ENCODE assay signal across 10 cellular contexts in the genomic region with DNA sequence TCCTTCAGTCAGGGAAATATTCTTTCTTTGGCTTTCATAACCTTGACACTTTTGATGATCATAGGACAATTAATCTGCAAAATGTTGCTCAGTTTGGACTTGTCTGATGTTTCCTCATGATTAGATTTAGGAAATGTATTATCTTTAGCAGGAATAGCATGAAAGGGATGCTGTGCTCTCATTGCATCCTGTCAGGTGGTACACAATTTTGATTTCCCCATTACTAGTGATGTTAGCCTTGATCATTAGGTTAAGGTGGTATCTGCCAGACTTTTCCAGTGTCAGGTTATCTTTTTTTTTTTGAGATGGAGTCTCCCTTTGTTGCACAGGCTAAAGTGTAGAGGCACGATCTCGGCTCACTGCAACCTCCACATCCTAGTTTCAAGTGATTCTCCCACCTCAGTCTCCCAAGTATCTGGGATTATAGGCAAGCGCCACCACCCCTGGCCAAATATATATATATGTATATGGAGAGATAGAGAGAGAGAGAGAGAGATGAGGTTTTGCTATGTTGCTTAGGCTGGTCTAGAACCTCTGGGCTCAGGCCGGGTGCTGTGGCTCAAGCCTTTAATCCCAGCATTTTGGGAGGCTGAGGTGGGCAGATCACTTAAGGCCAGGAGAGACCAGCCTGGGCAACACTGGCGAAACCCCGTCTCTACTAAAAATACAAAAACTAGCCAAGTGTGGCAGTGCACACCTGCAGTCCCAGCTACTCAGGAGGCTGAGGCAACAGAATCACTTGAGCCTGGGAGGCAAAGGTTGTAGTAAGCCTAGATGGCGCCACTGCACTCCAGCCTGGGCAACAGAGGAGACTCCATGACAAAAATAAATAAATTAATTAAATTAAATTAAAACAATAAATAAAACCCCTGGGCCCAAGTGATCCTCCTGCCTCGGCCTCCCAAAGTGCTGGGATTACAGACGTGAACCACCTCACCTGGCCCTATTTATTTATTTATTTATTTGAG. TPM values are rescaled to one million over a fixed set of nuclear protein-coding genes. Genes with fewer than 3 reads are reported as not detected.
A peak's percentile ranks its signal among the peaks of the same experiment; 100 is the strongest.
DNase-seq lines count a peak whose midpoint lies in the region; ATAC-seq, FAIRE-seq and TF ChIP-seq lines count a peak whose summit lies in the region.
"Had no signal": no experiment of that assay in that cellular context is flagged by ENCODE, and none has a peak within 500 bp of the region (broad histone marks: within the 10 kb centered on the region; RNA-seq: fewer than 3 reads in every experiment).

No MANE protein-coding gene starts in this region.

- no peak overlapping the region for H3K4me3 ChIP-seq in GM12865 (ENCODE audit: low read depth, low read length)
- H3K4me3 ChIP-seq in PC-9, result no peak overlapping the region
- H3K4me3 ChIP-seq in bronchial epithelial cell (ENCODE audit: low read depth, low read length), result no peak overlapping the region
- H3K4me3 ChIP-seq: upper lobe of left lung had no signal

- ATAC-seq in GM18868 (IDR thresholded peaks at IDR 0.05; ENCODE audit: unreplicated experiment), result no peak
- no peak for ATAC-seq in HG03378 (IDR thresholded peaks at IDR 0.05; ENCODE audit: unreplicated experiment)
- no peak for ATAC-seq in GM19463 (IDR thresholded peaks at IDR 0.05; ENCODE audit: unreplicated experiment)

- peak; percentile 45 for TF ChIP-seq CTCF in GM12865 (IDR thresholded peaks at IDR 0.05; ENCODE audit: insufficient read depth, low read depth, low read length, missing control alignments)
- TF ChIP-seq CTCF in PC-9 (conservative IDR thresholded peaks at IDR 0.05), result peak; percentile 57
- TF ChIP-seq CTCF in bronchial epithelial cell (IDR thresholded peaks at IDR 0.05; ENCODE audit: insufficient read depth, low read length, severe bottlenecking), result peak; percentile 51
- TF ChIP-seq CTCF in progenitor cell of endocrine pancreas (IDR thresholded peaks at IDR 0.05; ENCODE audit: unreplicated experiment), result peak; percentile 48

- H4K20me1 ChIP-seq in PC-9 (ENCODE audit: insufficient read depth), result no peaks in the 10 kb centered on the region

- H3K4me1 ChIP-seq in PC-9 (replicated peaks; ENCODE audit: insufficient read depth), result peaks cover 2% of the 10 kb centered on the region; the same call in 1 of the 2 replicates

- no peak overlapping the region for H2AFZ ChIP-seq in PC-9

- H3K79me2 ChIP-seq in PC-9 (ENCODE audit: low read depth), result no peaks in the 10 kb centered on the region

- H3K36me3 Mint-ChIP-seq in progenitor cell of endocrine pancreas (ENCODE audit: insufficient read depth), result no peaks in the 10 kb centered on the region

- no peaks in the 10 kb centered on the region for H3K9me2 ChIP-seq in PC-9 (ENCODE audit: insufficient read depth)

- no peaks in the 10 kb centered on the region for H3K4me1 Mint-ChIP-seq in progenitor cell of endocrine pancreas (ENCODE audit: low read depth)
- H3K4me1 Mint-ChIP-seq: nephron had no signal

- intact Hi-C loops in PC-9 (cut with micrococcal nuclease; ENCODE audit: unreplicated experiment), result no loop called here

- H3K9me3 ChIP-seq in PC-9 (ENCODE audit: insufficient read depth, low read depth), result no peaks in the 10 kb centered on the region
- H3K9me3 ChIP-seq: upper lobe of left lung had no signal

- no peaks in the 10 kb centered on the region for H3K36me3 ChIP-seq in PC-9 (ENCODE audit: low read depth)
- H3K36me3 ChIP-seq in bronchial epithelial cell (ENCODE audit: control insufficient read depth, insufficient read depth, low read length), result no peaks in the 10 kb centered on the region
- H3K36me3 ChIP-seq: upper lobe of left lung had no signal

- no peak overlapping the region for H3K4me3 Mint-ChIP-seq in progenitor cell of endocrine pancreas (ENCODE audit: low read depth)
- H3K4me3 Mint-ChIP-seq: nephron had no signal

- no peak for FAIRE-seq in bronchial epithelial cell (lab: Jason Lieb, UNC)

- H3K9me3 Mint-ChIP-seq in progenitor cell of endocrine pancreas (ENCODE audit: low read depth), result no peaks in the 10 kb centered on the region
- H3K9me3 Mint-ChIP-seq: nephron had no signal

- H3K27me3 ChIP-seq in PC-9 (ENCODE audit: insufficient read depth, low read depth) (no peaks in the 10 kb centered on the region), bronchial epithelial cell (ENCODE audit: control insufficient read depth, insufficient read depth, low read length) (no peaks in the 10 kb centered on the region)
- H3K27me3 ChIP-seq: upper lobe of left lung had no signal

- no peak overlapping the region for H3K4me2 ChIP-seq in PC-9

- H3K27ac Mint-ChIP-seq in progenitor cell of endocrine pancreas, result no peak overlapping the region
- H3K27ac Mint-ChIP-seq: nephron had no signal

- H3K27me3 Mint-ChIP-seq in progenitor cell of endocrine pancreas, result no peaks in the 10 kb centered on the region

- no peaks in the 10 kb centered on the region; the same call in 1 of the 2 replicates for H3F3A ChIP-seq in PC-9 (ENCODE audit: insufficient read depth, low read depth)

- POLR2A ChIA-PET in PC-9 (lab: Charles Lee; ENCODE audit: unreplicated experiment), result interaction anchor here (0.7 kb wide), 1 partner anchor 90 kb away, joined by 3 read pairs; no protein-coding TSS in a partner anchor

- H3K27ac ChIP-seq in PC-9, result no peak overlapping the region
- H3K27ac ChIP-seq: upper lobe of left lung had no signal

- DNase-seq in GM12865 (ENCODE audit: low read depth), result peak; percentile 58
- no peak for DNase-seq in PC-9
- no peak for DNase-seq in bronchial epithelial cell (ENCODE audit: low read depth)
- no peak for DNase-seq in progenitor cell of endocrine pancreas (ENCODE audit: low spot score, unreplicated experiment)
- no peak for DNase-seq in hippocampal formation (lab: John Stamatoyannopoulos, UW)

- no TSS peak for BruUV-seq in PC-9 (replicated peaks; lab: Mats Ljungman, UMichigan)

- CTCF ChIA-PET in PC-9 (lab: Charles Lee), result interaction anchor here (0.6 kb wide), 1 partner anchor 19 kb away, joined by 5 read pairs; no protein-coding TSS in a partner anchor

RNA-seq across cellular contexts. Expression of a gene that starts 15.8 kb away (rescaled TPM):
- 154 and 170 TPM in 2 replicates for total RNA-seq in PC-9 (2021)
- total RNA-seq in bronchial epithelial cell, result 126 and 159 TPM in 2 replicates
- 1.1 and 1.8 TPM in 2 replicates for total RNA-seq in progenitor cell of endocrine pancreas

RNA-seq across cellular contexts. Expression of a gene that starts 19.8 kb away (rescaled TPM):
- total RNA-seq in PC-9 (2021), result 39.4 and 55.1 TPM in 2 replicates
- 20.0 and 54.2 TPM in 2 replicates for total RNA-seq in bronchial epithelial cell
- 86.3 and 90.5 TPM in 2 replicates for total RNA-seq in progenitor cell of endocrine pancreas

RNA-seq across cellular contexts. Expression of a gene that starts 50.6 kb away (rescaled TPM):
- total RNA-seq in PC-9 (2021), result 65.2 and 74.6 TPM in 2 replicates
- total RNA-seq in bronchial epithelial cell, result 40.0 and 56.6 TPM in 2 replicates
- total RNA-seq in progenitor cell of endocrine pancreas, result 41.2 and 42.2 TPM in 2 replicates

Comparison
In these comparisons a context has a peak if more than half of its experiments do, and no peak if none do; other contexts are left out.
1. RNA of a gene that starts 15.8 kb away (total RNA-seq): 154 to 170 TPM in PC-9 and 126 to 159 TPM in bronchial epithelial cell; 1.1 to 1.8 TPM in progenitor cell of endocrine pancreas; every median in the first group is over 10 times any median in the second.
2. Peak in every context shown above with its lines, with median percentiles within 50 percentile points of each other: CTCF ChIP-seq.